In the genomic region with DNA sequence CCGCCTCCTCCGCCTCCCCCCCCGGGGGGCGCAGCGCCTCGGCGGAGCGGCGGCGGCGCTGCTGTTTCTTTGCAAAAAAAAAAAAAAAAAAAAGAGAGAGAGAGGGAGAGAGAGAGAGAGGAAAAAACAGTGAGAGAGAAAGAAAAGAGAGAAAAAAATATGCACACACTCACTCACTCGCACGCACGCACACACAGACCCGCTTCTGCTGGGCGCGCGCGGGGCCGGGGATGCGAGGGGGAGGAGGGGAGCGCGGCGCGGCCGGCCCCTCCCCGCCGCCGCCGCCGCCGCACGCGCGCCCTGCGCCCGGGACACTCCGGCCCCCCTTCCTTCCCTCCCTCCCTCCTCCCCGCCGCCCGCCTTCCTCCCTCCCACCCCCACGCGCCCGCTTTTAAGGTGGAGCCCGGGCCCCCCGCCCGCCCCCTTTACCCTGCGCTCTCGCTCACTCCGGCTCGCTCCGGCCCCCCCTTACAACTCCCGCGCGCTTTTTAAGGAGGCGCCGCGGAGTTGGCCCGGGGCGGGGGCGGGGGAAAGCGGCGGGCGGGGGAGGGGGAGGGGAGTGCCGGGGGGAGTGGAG, we compare ENCODE assay signal across 8 cellular contexts. TPM values are rescaled to one million over a fixed set of nuclear protein-coding genes. Genes with fewer than 3 reads are reported as not detected.
A peak's percentile ranks its signal among the peaks of the same experiment; 100 is the strongest.
DNase-seq lines count a peak whose midpoint lies in the region; ATAC-seq and TF ChIP-seq lines count a peak whose summit lies in the region.

Gene SAMD1 (minus strand): TSS at position 243 of the 577 bp plus-strand sequence.

- intact Hi-C loops in heart left ventricle (cut with DNase I), result loop anchor here in 1 of 10 donors (1.0 kb wide), 1 partner anchor 47 kb away; no protein-coding TSS in a partner anchor

- peak; percentile 67 to 74 (median 72) for ATAC-seq in heart left ventricle
- peak; percentile 31 for ATAC-seq in thoracic aorta (ENCODE audit: insufficient number of reproducible peaks, low FRiP score, low read depth)

- no peak within 1 kb of the TSS for H3K23ac ChIP-seq in trophoblast cell (ENCODE audit: low read length)

- DNase-seq in DMS114 treated with DMSO at 0.1 percent for 48 hours (lab: John Stamatoyannopoulos, UW; ENCODE audit: unreplicated experiment) (peak; percentile 47), GM23248 (peak; percentile 93), SW480 (ENCODE audit: low spot score) (peak; percentile 89), adipocyte (ENCODE audit: low read depth) (peak; percentile 97), heart left ventricle (peak; percentile 94 to 97 (median 94)), trophoblast cell (peak in 1 of 2 donors; percentile 58), thoracic aorta (ENCODE audit: low spot score) (peak; percentile 78)

- peak within 1 kb of the TSS; percentile 93 for H3K4me3 ChIP-seq in GM23248
- peak within 1 kb of the TSS; percentile 82 for H3K4me3 ChIP-seq in Loucy (ENCODE audit: low read length, poor library complexity, severe bottlenecking)
- H3K4me3 ChIP-seq in adipocyte (ENCODE audit: low read length), result peak within 1 kb of the TSS; percentile 87
- peak within 1 kb of the TSS; percentile 61 to 96 (median 88) for H3K4me3 ChIP-seq in heart left ventricle
- peak within 1 kb of the TSS; percentile 91 for H3K4me3 ChIP-seq in trophoblast cell (ENCODE audit: low read depth, low read length)
- peak within 1 kb of the TSS; percentile 75 for H3K4me3 ChIP-seq in thoracic aorta

- no peak within 1 kb of the TSS for H2BK12ac ChIP-seq in trophoblast cell (ENCODE audit: low read length)

- H3K27me3 ChIP-seq in GM23248 (replicated peaks; ENCODE audit: insufficient read depth) (no peaks in the 10 kb centered on the region), Loucy (ENCODE audit: insufficient read depth, low read length, poor library complexity, severe bottlenecking) (no peaks in the 10 kb centered on the region), adipocyte (replicated peaks; ENCODE audit: control insufficient read depth, insufficient read depth, low read length) (no peaks in the 10 kb centered on the region), heart left ventricle (no peaks in the 10 kb centered on the region), trophoblast cell (ENCODE audit: insufficient read depth, low read length) (no peaks in the 10 kb centered on the region), thoracic aorta (replicated peaks; ENCODE audit: insufficient read depth) (no peaks in the 10 kb centered on the region)

- H3K79me2 ChIP-seq in GM23248 (ENCODE audit: insufficient read depth), result peaks cover 10% of the 10 kb centered on the region
- H3K79me2 ChIP-seq in Loucy (ENCODE audit: insufficient read depth, low read length), result peaks cover 17% of the 10 kb centered on the region; the same call in 1 of the 2 replicates
- H3K79me2 ChIP-seq in trophoblast cell (ENCODE audit: control insufficient read depth, insufficient read depth, low read length, poor library complexity), result peaks cover 8% of the 10 kb centered on the region

- peak within 1 kb of the TSS; percentile 83 for H3K14ac ChIP-seq in trophoblast cell (ENCODE audit: low read length)

- H3K36me3 ChIP-seq in GM23248 (ENCODE audit: low read depth), result 0 out of 2 replicates have a peak, but pooled peaks cover 5% of the 10 kb centered on the region
- H3K36me3 ChIP-seq in Loucy (ENCODE audit: insufficient read depth, low read length), result no peaks in the 10 kb centered on the region; the same call in 1 of the 2 replicates
- peaks cover 19% of the 10 kb centered on the region for H3K36me3 ChIP-seq in adipocyte (ENCODE audit: control insufficient read depth, insufficient read depth, low read length, severe bottlenecking)
- peaks cover 0 to 29% (median 19%) of the 10 kb centered on the region in 9 donors for H3K36me3 ChIP-seq in heart left ventricle
- H3K36me3 ChIP-seq in trophoblast cell (ENCODE audit: control insufficient read depth in 1 of 2, insufficient read depth in 2 of 2, low read length in 2 of 2), result peaks cover 15 to 21% of the 10 kb centered on the region in 2 experiments
- peaks cover 16% of the 10 kb centered on the region for H3K36me3 ChIP-seq in thoracic aorta

- TF ChIP-seq POLR2A in heart left ventricle (IDR thresholded peaks at IDR 0.05), result no peak

- no peaks in the 10 kb centered on the region for H3K9me2 ChIP-seq in GM23248 (ENCODE audit: insufficient read depth)
- H3K9me2 ChIP-seq in Loucy (replicated peaks; ENCODE audit: low read depth, low read length), result no peaks in the 10 kb centered on the region

- H2AFZ ChIP-seq in GM23248 (peak within 1 kb of the TSS; percentile 90), Loucy (ENCODE audit: low read length) (peak within 1 kb of the TSS; percentile 78), trophoblast cell (ENCODE audit: insufficient read depth, low read length, poor library complexity) (peak within 1 kb of the TSS; percentile 84)

- H3K27ac ChIP-seq in GM23248 (peak within 1 kb of the TSS; percentile 57), heart left ventricle (peak within 1 kb of the TSS; percentile 89 to 99 (median 96)), trophoblast cell (ENCODE audit: low read depth, low read length) (peak within 1 kb of the TSS; percentile 94), thoracic aorta (peak within 1 kb of the TSS; percentile 83 to 87)

- H4K8ac ChIP-seq in trophoblast cell (ENCODE audit: low read depth, low read length), result peak within 1 kb of the TSS; percentile 86

- H4K91ac ChIP-seq in trophoblast cell (ENCODE audit: low read depth, low read length), result peak within 1 kb of the TSS; percentile 90

- peak within 1 kb of the TSS; percentile 73 for H4K12ac ChIP-seq in trophoblast cell (ENCODE audit: low read depth, low read length)

- H3F3A ChIP-seq in GM23248 (ENCODE audit: insufficient read depth) (peaks cover 12% of the 10 kb centered on the region), Loucy (ENCODE audit: low read depth) (no peaks in the 10 kb centered on the region; the same call in 1 of the 2 replicates)

- H2BK5ac ChIP-seq in trophoblast cell (ENCODE audit: low read depth, low read length, poor library complexity), result peak within 1 kb of the TSS; percentile 89

- 0 to 2% methylated on average over 3 to 60 of the region's 65 CpGs for WGBS in GM23248 (ENCODE audit: low coverage in 1 of 2, low lambda C conversion rate in 2 of 2, missing lambda C conversion rate in 2 of 2), 2 experiments
- 1 to 2% (median 1%) methylated on average over 24 to 57 of the region's 65 CpGs for WGBS in heart left ventricle, 4 donors
- no CpG with 5 or more reads among the region's 65 CpGs for WGBS in trophoblast cell (ENCODE audit: extremely low coverage, insufficient coverage, insufficient read length)

- no peaks in the 10 kb centered on the region for H3K9me3 ChIP-seq in GM23248 (ENCODE audit: low read depth)
- H3K9me3 ChIP-seq in Loucy (ENCODE audit: insufficient read depth, low read depth, low read length), result no peaks in the 10 kb centered on the region
- H3K9me3 ChIP-seq in adipocyte (ENCODE audit: control insufficient read depth, low read length), result peaks cover 9% of the 10 kb centered on the region
- peaks cover 0 to 13% (median 7%) of the 10 kb centered on the region in 12 donors for H3K9me3 ChIP-seq in heart left ventricle
- peaks cover 5% of the 10 kb centered on the region for H3K9me3 ChIP-seq in trophoblast cell (ENCODE audit: insufficient read depth, low read depth, low read length)
- peaks cover 7% of the 10 kb centered on the region for H3K9me3 ChIP-seq in thoracic aorta

- peak within 1 kb of the TSS; percentile 90 for H3K18ac ChIP-seq in trophoblast cell (ENCODE audit: low read length)

- in situ Hi-C loops in GM23248 (cut with MboI), result no loop called here

- H3K4me1 ChIP-seq in GM23248 (ENCODE audit: insufficient read depth) (peaks cover 3% of the 10 kb centered on the region), Loucy (ENCODE audit: insufficient read depth, low read length, poor library complexity, severe bottlenecking) (peaks cover 17% of the 10 kb centered on the region), adipocyte (ENCODE audit: control insufficient read depth, insufficient read depth, low read length) (peaks cover 11% of the 10 kb centered on the region), heart left ventricle (peaks cover 0 to 19% (median 12%) of the 10 kb centered on the region in 12 donors), trophoblast cell (ENCODE audit: control insufficient read depth in 1 of 2, insufficient read depth in 2 of 2, low read length in 2 of 2) (peaks cover 6 to 7% of the 10 kb centered on the region in 2 experiments), thoracic aorta (ENCODE audit: control insufficient read depth in 1 of 2, low read depth in 2 of 2) (peaks cover 3 to 20% of the 10 kb centered on the region in 2 donors)

- H3K4me2 ChIP-seq in GM23248 (ENCODE audit: unreplicated experiment) (peak within 1 kb of the TSS; percentile 90), Loucy (ENCODE audit: low read depth, low read length, poor library complexity, severe bottlenecking) (peak within 1 kb of the TSS; percentile 91), trophoblast cell (ENCODE audit: low read length) (peak within 1 kb of the TSS; percentile 82)

- H3K79me1 ChIP-seq in trophoblast cell (ENCODE audit: low read length), result peaks cover 11% of the 10 kb centered on the region

- H3K9ac ChIP-seq in GM23248, result peak within 1 kb of the TSS; percentile 81
- H3K9ac ChIP-seq in Loucy (ENCODE audit: low read depth, low read length, poor library complexity, severe bottlenecking), result peak within 1 kb of the TSS; percentile 72
- peak within 1 kb of the TSS; percentile 92 for H3K9ac ChIP-seq in adipocyte (ENCODE audit: low read length)
- H3K9ac ChIP-seq in trophoblast cell (ENCODE audit: low read length), result peak within 1 kb of the TSS; percentile 83

- no peaks in the 10 kb centered on the region for H4K20me1 ChIP-seq in GM23248 (ENCODE audit: insufficient read depth)
- peaks cover 11% of the 10 kb centered on the region for H4K20me1 ChIP-seq in Loucy (ENCODE audit: insufficient read depth, low read length, poor library complexity, severe bottlenecking)

- H2AK5ac ChIP-seq in trophoblast cell (ENCODE audit: low read length), result no peak within 1 kb of the TSS

- peak within 1 kb of the TSS; percentile 77 for H3K4ac ChIP-seq in trophoblast cell (ENCODE audit: low read depth, low read length)

- peak within 1 kb of the TSS; percentile 76 for H2BK120ac ChIP-seq in trophoblast cell (ENCODE audit: insufficient read depth, low read length, poor library complexity)

- no peak for TF ChIP-seq CTCF in Loucy (conservative IDR thresholded peaks at IDR 0.05; ENCODE audit: low read length)
- no peak for TF ChIP-seq CTCF in heart left ventricle (IDR thresholded peaks at IDR 0.05)
- no peak for TF ChIP-seq CTCF in thoracic aorta (IDR thresholded peaks at IDR 0.05)

RNA-seq across cellular contexts. Expression of gene SAMD1, which starts in this region (rescaled TPM):
- 42.5 and 50.8 TPM in 2 replicates for total RNA-seq in GM23248 (2014; rRNA removed; shearing (Covaris generic))
- 5.4 and 5.7 TPM in 2 replicates for polyA plus RNA-seq in GM23248 (2016; fragmentation: Nextera tagmentation; extraction: Ambion mirVana)
- 10 to 100 TPM; 30.5 to 55.5 (median 38.3) TPM for total RNA-seq in heart left ventricle
- polyA plus RNA-seq in heart left ventricle, result 10 to 100 TPM; 26.7 to 62.6 TPM
- polyA plus RNA-seq in trophoblast cell (2013), result 68.4 and 68.7 TPM in 2 replicates
- 10 to 100 TPM in 1 of 2 donors, 1 to 10 TPM in 1; 8.9 to 27.5 TPM for total RNA-seq in thoracic aorta
